28 cellular contexts compared by ENCODE assay signal in genomic region chr21:43308511-43309283, GRCh38.
A peak's percentile ranks its signal among the peaks of the same experiment; 100 is the strongest.
DNase-seq lines count a peak whose midpoint lies in the region; ATAC-seq, FAIRE-seq and TF ChIP-seq lines count a peak whose summit lies in the region.
"Had no signal": no experiment of that assay in that cellular context is flagged by ENCODE, and none has a peak within 500 bp of the region (broad histone marks: within the 10 kb centered on the region; RNA-seq: fewer than 3 reads in every experiment).

No MANE protein-coding gene starts in this region.

- POLR2A ChIA-PET in activated CD4-positive, alpha-beta T cell treated with anti-CD3 and anti-CD28 coated beads for 36 hours (lab: Charles Lee), result no interaction called here

- TF ChIP-seq CTCF in KMS-11 (conservative IDR thresholded peaks at IDR 0.05; ENCODE audit: low read depth, low read length) (no peak), kidney (IDR thresholded peaks at IDR 0.05; ENCODE audit: borderline replicate concordance, extremely low read depth, insufficient read depth) (no peak), tibial artery (IDR thresholded peaks at IDR 0.05) (no peak)

- H3K4me1 Mint-ChIP-seq in activated CD8-positive, alpha-beta memory T cell treated with anti-CD3 and anti-CD28 coated beads, Interleukin-2, amount 10 ng/mL, durations not matched to agents 7 days and 5 days, result peaks cover 43% of the 10 kb centered on the region
- peaks cover 81% of the 10 kb centered on the region for H3K4me1 Mint-ChIP-seq in stimulated activated memory B cell treated with anti-CD40 and anti-IgM and Interleukin-4, amounts not matched to agents 10 μg/mL and 1 μg/mL and 100 μg/mL, for 72 hours
- peaks cover 6% of the 10 kb centered on the region for H3K4me1 Mint-ChIP-seq in activated CD4-positive, alpha-beta T cell treated with anti-CD3 and anti-CD28 coated beads for 36 hours

- no peak for FAIRE-seq in kidney (lab: Jason Lieb, UNC)
- FAIRE-seq: colon, D721Med had no signal

- H3K4me1 ChIP-seq in KMS-11 (ENCODE audit: low read depth, poor library complexity, severe bottlenecking) (peaks cover 82% of the 10 kb centered on the region), kidney (ENCODE audit: control insufficient read depth in 1 of 2, insufficient read depth in 1 of 2, low read depth in 1 of 2, low read length in 2 of 2) (peaks cover 15 to 17% of the 10 kb centered on the region in 2 donors), tibial artery (no peaks in the 10 kb centered on the region)

- ATAC-seq in activated CD8-positive, alpha-beta memory T cell treated with anti-CD3 and anti-CD28 coated beads, Interleukin-2, amount 10 ng/mL, durations not matched to agents 7 days and 5 days, result no peak
- ATAC-seq in stimulated activated memory B cell treated with anti-CD40 and anti-IgM and Interleukin-4, amounts not matched to agents 10 μg/mL and 1 μg/mL and 100 μg/mL, for 72 hours, result no peak
- no peak for ATAC-seq in activated CD4-positive, alpha-beta T cell treated with anti-CD3 and anti-CD28 coated beads for 36 hours
- ATAC-seq in HG03460 (IDR thresholded peaks at IDR 0.05; ENCODE audit: unreplicated experiment), result no peak
- ATAC-seq: effector memory CD8-positive, alpha-beta T cell; left colon; stimulated activated effector memory CD8-positive, alpha-beta T cell treated with anti-CD3 and anti-CD28 coated beads, Interleukin-12 subunit alpha, Interleukin-12 subunit beta, amount 100 ng/mL, for 72 hours had no signal

- H4K20me1 ChIP-seq in KMS-11 (ENCODE audit: insufficient read depth), result no peaks in the 10 kb centered on the region

- H3K36me3 ChIP-seq in KMS-11 (ENCODE audit: insufficient read depth) (no peaks in the 10 kb centered on the region), kidney (ENCODE audit: control insufficient read depth in 1 of 2, insufficient read depth in 2 of 2, low read length in 2 of 2) (no peaks in the 10 kb centered on the region), tibial artery (no peaks in the 10 kb centered on the region)
- H3K36me3 ChIP-seq: WERI-Rb-1 had no signal

- H3K4me3 Mint-ChIP-seq in activated CD8-positive, alpha-beta memory T cell treated with anti-CD3 and anti-CD28 coated beads, Interleukin-2, amount 10 ng/mL, durations not matched to agents 7 days and 5 days, result no peak overlapping the region
- H3K4me3 Mint-ChIP-seq in stimulated activated memory B cell treated with anti-CD40 and anti-IgM and Interleukin-4, amounts not matched to agents 10 μg/mL and 1 μg/mL and 100 μg/mL, for 72 hours, result no peak overlapping the region
- H3K4me3 Mint-ChIP-seq in activated CD4-positive, alpha-beta T cell treated with anti-CD3 and anti-CD28 coated beads for 36 hours, result no peak overlapping the region
- H3K4me3 Mint-ChIP-seq: activated naive CD4-positive, alpha-beta T cell treated with anti-CD3 and anti-CD28 coated beads for 36 hours; activated T-helper 1 cell treated with anti-CD3 and anti-CD28 coated beads, Interleukin-12 subunit alpha, Interleukin-12 subunit beta, Interleukin-2, Interleukin-4 antibody, amounts not matched to agents 30 ng/mL and 10 ng/mL and 1 ng/mL, durations not matched to agents 14 hours and 24 hours and 36 hours; CD4-positive, alpha-beta T cell; effector memory CD8-positive, alpha-beta T cell; stimulated activated effector memory CD8-positive, alpha-beta T cell treated with anti-CD3 and anti-CD28 coated beads, Interleukin-12 subunit alpha, Interleukin-12 subunit beta, amount 100 ng/mL, for 72 hours had no signal

- H3K9me3 ChIP-seq in kidney (ENCODE audit: control insufficient read depth in 1 of 2, low read length in 2 of 2) (no peaks in the 10 kb centered on the region), tibial artery (no peaks in the 10 kb centered on the region)

- no peak overlapping the region for H2AFZ ChIP-seq in KMS-11 (ENCODE audit: low read depth)

- H3K36me3 Mint-ChIP-seq in activated CD8-positive, alpha-beta memory T cell treated with anti-CD3 and anti-CD28 coated beads, Interleukin-2, amount 10 ng/mL, durations not matched to agents 7 days and 5 days, result no peaks in the 10 kb centered on the region
- H3K36me3 Mint-ChIP-seq in stimulated activated memory B cell treated with anti-CD40 and anti-IgM and Interleukin-4, amounts not matched to agents 10 μg/mL and 1 μg/mL and 100 μg/mL, for 72 hours, result no peaks in the 10 kb centered on the region
- no peaks in the 10 kb centered on the region for H3K36me3 Mint-ChIP-seq in activated CD4-positive, alpha-beta T cell treated with anti-CD3 and anti-CD28 coated beads for 36 hours (ENCODE audit: low read depth)
- H3K36me3 Mint-ChIP-seq: stimulated activated effector memory CD8-positive, alpha-beta T cell treated with anti-CD3 and anti-CD28 coated beads, Interleukin-12 subunit alpha, Interleukin-12 subunit beta, amount 100 ng/mL, for 72 hours had no signal

- CTCF ChIA-PET in activated CD8-positive, alpha-beta memory T cell treated with anti-CD3 and anti-CD28 coated beads, Interleukin-2, amount 10 ng/mL, durations not matched to agents 7 days and 5 days (lab: Charles Lee), result no interaction called here
- CTCF ChIA-PET in activated CD4-positive, alpha-beta T cell treated with anti-CD3 and anti-CD28 coated beads for 36 hours (lab: Charles Lee), result interaction anchor here (0.6 kb wide), 2 partner anchors 17 to 385 kb away, joined by 3 read pairs; no protein-coding TSS in a partner anchor

- peak overlapping the region; percentile 41 for H3K27ac Mint-ChIP-seq in activated CD8-positive, alpha-beta memory T cell treated with anti-CD3 and anti-CD28 coated beads, Interleukin-2, amount 10 ng/mL, durations not matched to agents 7 days and 5 days
- H3K27ac Mint-ChIP-seq in stimulated activated memory B cell treated with anti-CD40 and anti-IgM and Interleukin-4, amounts not matched to agents 10 μg/mL and 1 μg/mL and 100 μg/mL, for 72 hours, result peak overlapping the region; percentile 90
- H3K27ac Mint-ChIP-seq in activated CD4-positive, alpha-beta T cell treated with anti-CD3 and anti-CD28 coated beads for 36 hours, result no peak overlapping the region
- H3K27ac Mint-ChIP-seq: activated naive CD4-positive, alpha-beta T cell treated with anti-CD3 and anti-CD28 coated beads for 36 hours; activated T-helper 1 cell treated with anti-CD3 and anti-CD28 coated beads, Interleukin-12 subunit alpha, Interleukin-12 subunit beta, Interleukin-2, Interleukin-4 antibody, amounts not matched to agents 30 ng/mL and 10 ng/mL and 1 ng/mL, durations not matched to agents 14 hours and 24 hours and 36 hours; CD4-positive, alpha-beta T cell; effector memory CD8-positive, alpha-beta T cell; stimulated activated effector memory CD8-positive, alpha-beta T cell treated with anti-CD3 and anti-CD28 coated beads, Interleukin-12 subunit alpha, Interleukin-12 subunit beta, amount 100 ng/mL, for 72 hours had no signal

- intact Hi-C loops in kidney (cut with DNase I), result no loop called here
- intact Hi-C loops in tibial artery (cut with DNase I; ENCODE audit: low total_unique reads), result no loop called here
- intact Hi-C loops in activated CD4-positive, alpha-beta T cell treated with anti-CD3 and anti-CD28 coated beads for 36 hours (cut with DNase I, micrococcal nuclease), result no loop called here

- H3K27me3 Mint-ChIP-seq in activated CD8-positive, alpha-beta memory T cell treated with anti-CD3 and anti-CD28 coated beads, Interleukin-2, amount 10 ng/mL, durations not matched to agents 7 days and 5 days, result peaks cover 3% of the 10 kb centered on the region
- H3K27me3 Mint-ChIP-seq in stimulated activated memory B cell treated with anti-CD40 and anti-IgM and Interleukin-4, amounts not matched to agents 10 μg/mL and 1 μg/mL and 100 μg/mL, for 72 hours, result peaks cover 9% of the 10 kb centered on the region
- no peaks in the 10 kb centered on the region for H3K27me3 Mint-ChIP-seq in activated CD4-positive, alpha-beta T cell treated with anti-CD3 and anti-CD28 coated beads for 36 hours
- H3K27me3 Mint-ChIP-seq: CD4-positive, alpha-beta T cell had no signal

- no peaks in the 10 kb centered on the region for H3K79me2 ChIP-seq in KMS-11 (ENCODE audit: insufficient read depth, low read depth)

- H3K4me2 ChIP-seq in KMS-11, result peak overlapping the region; percentile 79; the same call in 1 of the 2 replicates

- no peak overlapping the region for H3K9ac ChIP-seq in KMS-11
- H3K9ac ChIP-seq in kidney (ENCODE audit: low read length in 2 of 2), result no peak overlapping the region

- H3K4me3 ChIP-seq in KMS-11 (IDR thresholded peaks at IDR 0.05; ENCODE audit: insufficient read depth, low read depth, low read length) (no peak overlapping the region), kidney (ENCODE audit: low read length in 2 of 2) (no peak overlapping the region), tibial artery (no peak overlapping the region)

- DNase-seq in activated CD8-positive, alpha-beta memory T cell treated with anti-CD3 and anti-CD28 coated beads, Interleukin-2, amount 10 ng/mL, durations not matched to agents 7 days and 5 days, result no peak
- DNase-seq in activated CD8-positive, alpha-beta memory T cell treated with anti-CD3 and anti-CD28 coated beads for 24 hours, result no peak
- DNase-seq in kidney, result peak; percentile 47
- DNase-seq in tibial artery, result no peak
- no peak for DNase-seq in activated CD4-positive, alpha-beta T cell treated with anti-CD3 and anti-CD28 coated beads for 36 hours
- DNase-seq: 8988T; activated CD4-positive, alpha-beta T cell treated with anti-CD3 and anti-CD28 coated beads, Interleukin-2, amount 50 U/mL, for 1 hour; activated naive CD4-positive, alpha-beta T cell treated with anti-CD3 and anti-CD28 coated beads for 36 hours; amniotic stem cell; CD4-positive, alpha-beta T cell; effector memory CD8-positive, alpha-beta T cell; foreskin fibroblast; Kasumi-1; left colon; NCI-H1694; NCI-H446 treated with DMSO at 0.1 percent for 48 hours; NCI-H82; retina; stimulated activated CD4-positive, alpha-beta T cell treated with anti-CD3 and anti-CD28 coated beads, Interleukin-4, amount 100 ng/mL, for 24 hours; T-helper 9 cell; WERI-Rb-1 had no signal

- no peaks in the 10 kb centered on the region for H3K27me3 ChIP-seq in KMS-11 (ENCODE audit: insufficient read depth, low read depth)
- peaks cover 0 to 16% of the 10 kb centered on the region in 2 donors for H3K27me3 ChIP-seq in tibial artery

- H3K27ac ChIP-seq in KMS-11 (peak overlapping the region; percentile 98; the same call in 1 of the 2 replicates), kidney (ENCODE audit: low read depth in 2 of 2, low read length in 2 of 2) (no peak overlapping the region), tibial artery (no peak overlapping the region)
- H3K27ac ChIP-seq: WERI-Rb-1 had no signal

- H3K9me3 Mint-ChIP-seq in activated CD8-positive, alpha-beta memory T cell treated with anti-CD3 and anti-CD28 coated beads, Interleukin-2, amount 10 ng/mL, durations not matched to agents 7 days and 5 days (ENCODE audit: low read depth), result no peaks in the 10 kb centered on the region
- no peaks in the 10 kb centered on the region for H3K9me3 Mint-ChIP-seq in stimulated activated memory B cell treated with anti-CD40 and anti-IgM and Interleukin-4, amounts not matched to agents 10 μg/mL and 1 μg/mL and 100 μg/mL, for 72 hours
- no peaks in the 10 kb centered on the region for H3K9me3 Mint-ChIP-seq in activated CD4-positive, alpha-beta T cell treated with anti-CD3 and anti-CD28 coated beads for 36 hours (ENCODE audit: low read depth)
- H3K9me3 Mint-ChIP-seq: activated naive CD4-positive, alpha-beta T cell treated with anti-CD3 and anti-CD28 coated beads for 36 hours; activated T-helper 1 cell treated with anti-CD3 and anti-CD28 coated beads, Interleukin-12 subunit alpha, Interleukin-12 subunit beta, Interleukin-2, Interleukin-4 antibody, amounts not matched to agents 30 ng/mL and 10 ng/mL and 1 ng/mL, durations not matched to agents 14 hours and 24 hours and 36 hours; CD4-positive, alpha-beta T cell; effector memory CD8-positive, alpha-beta T cell; stimulated activated effector memory CD8-positive, alpha-beta T cell treated with anti-CD3 and anti-CD28 coated beads, Interleukin-12 subunit alpha, Interleukin-12 subunit beta, amount 100 ng/mL, for 72 hours had no signal
